In the genomic region with DNA sequence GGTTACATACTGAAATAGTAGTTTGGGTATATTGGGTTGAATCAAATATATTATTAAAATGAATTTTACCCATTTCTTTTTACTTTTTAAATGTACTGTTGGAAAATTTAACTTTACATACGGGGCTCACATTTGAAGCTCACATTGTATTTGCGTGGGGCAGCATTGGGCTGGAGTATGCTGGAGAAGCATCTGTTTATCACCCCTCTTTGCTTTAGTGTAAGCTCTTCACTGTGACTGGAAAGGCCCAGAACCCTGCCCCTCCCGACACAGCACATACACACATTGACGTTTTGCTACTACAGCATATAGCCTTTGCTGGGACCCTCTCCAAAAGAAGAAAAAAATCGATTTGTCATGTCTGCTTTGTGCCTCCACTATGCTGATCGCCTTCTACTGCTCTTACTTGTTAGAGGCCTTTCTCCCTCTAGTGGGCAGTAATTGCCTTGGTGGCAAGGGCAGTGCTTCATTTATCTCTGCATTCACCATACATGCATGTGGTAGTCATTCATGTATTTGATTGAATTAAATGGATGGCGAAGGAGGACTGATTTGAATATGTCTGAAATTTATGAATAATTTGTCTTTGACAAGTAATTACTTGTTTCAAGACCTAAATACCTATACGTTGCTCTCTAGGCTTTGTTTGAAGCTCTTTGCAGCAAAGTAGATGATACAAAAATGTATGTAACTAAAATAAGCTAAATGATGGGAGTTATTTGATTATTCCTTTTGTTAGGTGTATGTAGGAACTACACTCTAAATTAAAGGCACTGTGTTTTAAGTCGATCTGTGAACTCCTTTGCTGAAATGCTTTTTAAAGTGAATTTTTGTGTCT, we compare ENCODE assay signal across 8 cellular contexts. TPM values are rescaled to one million over a fixed set of nuclear protein-coding genes. Genes with fewer than 3 reads are reported as not detected.
A peak's percentile ranks its signal among the peaks of the same experiment; 100 is the strongest.
DNase-seq lines count a peak whose midpoint lies in the region; ATAC-seq and TF ChIP-seq lines count a peak whose summit lies in the region.

No MANE protein-coding gene starts in this region.

- ATAC-seq in Panc1 (peak; percentile 90), HG03139 (IDR thresholded peaks at IDR 0.05; ENCODE audit: unreplicated experiment) (no peak), HG03045 (IDR thresholded peaks at IDR 0.05; ENCODE audit: unreplicated experiment) (no peak)

- H3K27ac ChIP-seq in Panc1 (ENCODE audit: low read length) = no peak overlapping the region

- DNase-seq in DMS53 (lab: John Stamatoyannopoulos, UW) (peak; percentile 81), HEK293T (ENCODE audit: extremely low spot score) (peak; percentile 38), Panc1 (ENCODE audit: low read depth, low spot score) (peak; percentile 27), dermis blood vessel endothelial cell (peak; percentile 86), medulla oblongata (ENCODE audit: extremely low spot score) (peak; percentile 81), T1000 (lab: John Stamatoyannopoulos, UW) (no peak)

- POLR2A ChIA-PET in HEK293T (lab: Yijun Ruan, JAX) (no interaction called here), Panc1 (lab: Charles Lee) (no interaction called here)

- CTCF ChIA-PET in HEK293T (lab: Yijun Ruan, JAX) = interaction anchor here (0.5 to 0.8 kb wide), 5 partner anchors 19 to 1084 kb away, joined by 3 to 4 read pairs (median 4); partner anchors contain the start of gene TXNDC2
- CTCF ChIA-PET in Panc1 (lab: Charles Lee) = no interaction called here

- H3K27me3 ChIP-seq in Panc1 (ENCODE audit: control insufficient read depth, insufficient read depth, low read length) = no peaks in the 10 kb centered on the region

- peak; percentile 80 for TF ChIP-seq CTCF in Panc1 (IDR thresholded peaks at IDR 0.05)

- no peaks in the 10 kb centered on the region for H3K9me3 ChIP-seq in Panc1 (ENCODE audit: control insufficient read depth, insufficient read depth, low read depth, low read length)

- H3K4me1 ChIP-seq in Panc1 (ENCODE audit: control insufficient read depth, insufficient read depth, low read length) = no peaks in the 10 kb centered on the region

- no peak overlapping the region for H3K4me3 ChIP-seq in Panc1 (ENCODE audit: low read depth in 2 of 2, low read length in 2 of 2)

- in situ Hi-C loops in Panc1 (cut with HindIII; ENCODE audit: low pct_unique_long_range_greater_than_20kb, low sequenced_read_pairs) = no loop called here

- BruUV-seq in Panc1 (replicated peaks; lab: Mats Ljungman, UMichigan) = no TSS peak

- intact Hi-C loops in Panc1 (cut with micrococcal nuclease; ENCODE audit: unreplicated experiment) = no loop called here

- peaks cover 24% of the 10 kb centered on the region for H3K36me3 ChIP-seq in Panc1 (ENCODE audit: control insufficient read depth, insufficient read depth, low read length)

TF ChIP-seq in HEK293T, 16 proteins besides CTCF, POLR2A, EP300 and RAD21:
- TF ChIP-seq FOXM1 (IDR thresholded peaks at IDR 0.05; ENCODE audit: borderline replicate concordance) (no peak), L3MBTL2 (conservative IDR thresholded peaks at IDR 0.05) (no peak)

RNA-seq across cellular contexts. Expression of gene VAPA, which starts 37.4 kb away (rescaled TPM):
- total RNA-seq in Panc1 (2021; ENCODE audit: unreplicated experiment) = 228 TPM
- 140 TPM for polyA plus RNA-seq in Panc1 (2012; ENCODE audit: insufficient read length)
- 261 and 330 TPM in 2 replicates for total RNA-seq in dermis blood vessel endothelial cell
